In the genomic region with DNA sequence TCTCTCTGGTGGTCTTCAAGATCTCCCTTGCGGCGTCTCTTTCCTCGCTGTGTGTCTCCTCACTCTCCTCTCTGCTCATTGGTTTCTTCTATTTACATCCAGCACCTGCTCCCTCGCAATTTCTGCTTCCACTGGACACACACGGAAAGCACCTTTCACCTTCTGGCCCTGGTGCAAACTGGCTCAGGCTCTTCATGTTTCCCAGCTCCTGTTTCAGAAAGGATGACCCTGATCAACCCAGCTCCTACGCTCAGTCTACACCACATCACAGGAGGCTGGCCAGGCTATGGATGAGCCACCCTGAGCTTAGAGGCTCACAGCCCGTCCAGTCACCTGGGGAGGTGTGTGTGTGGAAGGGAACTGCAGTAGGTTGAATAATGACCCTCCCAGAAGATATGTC, we compare ENCODE assay signal across 21 cellular contexts.
"Had no signal": no experiment of that assay in that cellular context is flagged by ENCODE, and none has a peak within 500 bp of the region (broad histone marks: within the 10 kb centered on the region; RNA-seq: fewer than 3 reads in every experiment).

No MANE protein-coding gene starts in this region.

- DNase-seq: cerebellar nuclear complex; effector memory CD8-positive, alpha-beta T cell; gastrocnemius medialis; heart right ventricle; hypothalamus; left lung; lower lobe of right lung; mesenchymal stem cell; naive B cell; nephron progenitor cell; small intestine; stimulated activated CD4-positive, alpha-beta T cell treated with anti-CD3 and anti-CD28 coated beads, Interleukin-12 subunit alpha, Interleukin-12 subunit beta, amount 100 ng/mL, for 4 hours; stimulated activated naive CD4-positive, alpha-beta T cell; stomach; uterus had no signal

- H3K36me3 Mint-ChIP-seq: type B pancreatic cell had no signal

- H3K27ac Mint-ChIP-seq: effector memory CD8-positive, alpha-beta T cell; nephron progenitor cell; type B pancreatic cell had no signal

- H3K4me3 ChIP-seq: esophagus muscularis mucosa, gastrocnemius medialis, heart right ventricle, left lung, lower lobe of right lung, ovary, prostate gland, stomach, uterus had no signal

- H3K9me3 ChIP-seq: esophagus muscularis mucosa, gastrocnemius medialis, heart right ventricle, left lung, lower lobe of right lung, ovary, prostate gland, stomach, uterus had no signal

- H3K4me3 Mint-ChIP-seq: dendritic cell treated with granulocyte-macrophage colony-stimulating factor and Interleukin-4, amounts not matched to agents 40 ng/mL and 50 ng/mL, for 4 days; effector memory CD8-positive, alpha-beta T cell; nephron progenitor cell; type B pancreatic cell had no signal

- H3K9me3 Mint-ChIP-seq: dendritic cell treated with granulocyte-macrophage colony-stimulating factor and Interleukin-4, amounts not matched to agents 40 ng/mL and 50 ng/mL, for 4 days; effector memory CD8-positive, alpha-beta T cell; naive B cell; nephron progenitor cell; type B pancreatic cell had no signal

- H3K36me3 ChIP-seq: esophagus muscularis mucosa, gastrocnemius medialis, heart right ventricle, left lung, lower lobe of right lung, ovary, prostate gland, stomach, uterus had no signal

- H3K27me3 ChIP-seq: esophagus muscularis mucosa, gastrocnemius medialis, heart right ventricle, left lung, ovary, stomach, uterus had no signal

- H3K27ac ChIP-seq: epithelial cell of prostate, gastrocnemius medialis, heart right ventricle, left lung, lower lobe of right lung, ovary, prostate gland, stomach had no signal

- ATAC-seq: effector memory CD8-positive, alpha-beta T cell; gastrocnemius medialis; heart right ventricle; left lung; lower lobe of right lung had no signal
